Comparison of ENCODE assay signal across 25 cellular contexts in genomic region chr2:147368306-147368705, GRCh38.
"Had no signal": no experiment of that assay in that cellular context is flagged by ENCODE, and none has a peak within 500 bp of the region (broad histone marks: within the 10 kb centered on the region; RNA-seq: fewer than 3 reads in every experiment).

No MANE protein-coding gene starts in this region.

- DNase-seq: effector memory CD4-positive, alpha-beta T cell; glutamatergic neuron; immature natural killer cell; left ventricle myocardium superior; mesendoderm; naive thymus-derived CD4-positive, alpha-beta T cell; nephron progenitor cell; psoas muscle; retina; stimulated activated CD4-positive, alpha-beta T cell treated with anti-CD3 and anti-CD28 coated beads, Interleukin-2, amount 100 ng/mL, for 24 hours; stimulated activated CD4-positive, alpha-beta T cell treated with anti-CD3 and anti-CD28 coated beads, Interleukin-4, amount 100 ng/mL, for 4 hours; stimulated activated naive B cell treated with anti-CD40 and anti-IgM and Interleukin-4, amounts not matched to agents 10 μg/mL and 1 μg/mL and 100 μg/mL, for 72 hours; stimulated activated naive CD8-positive, alpha-beta T cell treated with anti-CD3 and anti-CD28 coated beads, Interleukin-15, amount 100 ng/mL, for 72 hours; testis; upper lobe of right lung had no signal

- FAIRE-seq: endometrium, frontal cortex, keratinocyte had no signal

- H3K27me3 ChIP-seq: neutrophil, testis, tibial nerve, upper lobe of right lung, vagina had no signal

- H3K9me3 Mint-ChIP-seq: stimulated activated naive B cell treated with anti-CD40 and anti-IgM and Interleukin-4, amounts not matched to agents 10 μg/mL and 1 μg/mL and 100 μg/mL, for 72 hours; stimulated activated naive CD8-positive, alpha-beta T cell treated with anti-CD3 and anti-CD28 coated beads, Interleukin-15, amount 100 ng/mL, for 72 hours had no signal

- H3K27ac ChIP-seq: neutrophil, psoas muscle, skin epidermis, testis, tibial nerve, upper lobe of right lung, vagina had no signal

- H3K9me3 ChIP-seq: neutrophil, psoas muscle, testis, tibial nerve, upper lobe of right lung, vagina had no signal

- H3K27ac Mint-ChIP-seq: immature natural killer cell; naive thymus-derived CD4-positive, alpha-beta T cell; nephron progenitor cell; stimulated activated naive B cell treated with anti-CD40 and anti-IgM and Interleukin-4, amounts not matched to agents 10 μg/mL and 1 μg/mL and 100 μg/mL, for 72 hours; stimulated activated naive CD8-positive, alpha-beta T cell treated with anti-CD3 and anti-CD28 coated beads, Interleukin-15, amount 100 ng/mL, for 72 hours had no signal

- H3K36me3 Mint-ChIP-seq: stimulated activated naive B cell treated with anti-CD40 and anti-IgM and Interleukin-4, amounts not matched to agents 10 μg/mL and 1 μg/mL and 100 μg/mL, for 72 hours had no signal

- H3K4me3 Mint-ChIP-seq: immature natural killer cell; naive thymus-derived CD4-positive, alpha-beta T cell; nephron progenitor cell; stimulated activated naive B cell treated with anti-CD40 and anti-IgM and Interleukin-4, amounts not matched to agents 10 μg/mL and 1 μg/mL and 100 μg/mL, for 72 hours; stimulated activated naive CD8-positive, alpha-beta T cell treated with anti-CD3 and anti-CD28 coated beads, Interleukin-15, amount 100 ng/mL, for 72 hours had no signal

- H3K36me3 ChIP-seq: neutrophil, tibial nerve, upper lobe of right lung, vagina had no signal

- H3K4me1 ChIP-seq: testis, tibial nerve, upper lobe of right lung had no signal

- ATAC-seq: esophagus mucosa; left ventricle myocardium superior; naive thymus-derived CD4-positive, alpha-beta T cell; psoas muscle; sciatic nerve; stimulated activated naive B cell treated with anti-CD40 and anti-IgM and Interleukin-4, amounts not matched to agents 10 μg/mL and 1 μg/mL and 100 μg/mL, for 72 hours; stimulated activated naive CD8-positive, alpha-beta T cell treated with anti-CD3 and anti-CD28 coated beads, Interleukin-15, amount 100 ng/mL, for 72 hours; upper lobe of right lung had no signal

- H3K27me3 Mint-ChIP-seq: stimulated activated naive B cell treated with anti-CD40 and anti-IgM and Interleukin-4, amounts not matched to agents 10 μg/mL and 1 μg/mL and 100 μg/mL, for 72 hours; stimulated activated naive CD8-positive, alpha-beta T cell treated with anti-CD3 and anti-CD28 coated beads, Interleukin-15, amount 100 ng/mL, for 72 hours had no signal

- H3K4me3 ChIP-seq: lung, psoas muscle, skin epidermis, testis, tibial nerve, upper lobe of right lung, vagina had no signal
